15 cellular contexts compared by ENCODE assay signal in the genomic region with DNA sequence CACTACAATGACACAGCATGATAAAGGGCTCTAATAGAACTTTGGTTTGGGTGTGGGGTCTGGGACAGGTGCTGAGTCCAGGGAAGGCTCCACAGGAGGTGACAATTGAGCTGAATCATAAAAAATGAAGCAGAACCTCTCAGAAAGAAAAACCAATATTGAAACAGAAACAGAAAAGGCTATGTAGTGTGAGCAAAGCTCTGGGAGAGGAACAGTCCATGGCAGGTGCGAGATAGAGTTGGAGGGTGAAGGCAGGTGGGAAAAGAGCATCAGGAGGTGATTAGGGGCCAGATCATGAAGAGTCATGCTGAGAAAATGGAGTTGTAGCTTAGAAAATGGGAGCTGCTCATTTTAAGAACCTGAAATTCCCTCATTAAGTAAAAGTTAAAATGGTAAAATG.
DNase-seq lines count a peak whose midpoint lies in the region; ATAC-seq and TF ChIP-seq lines count a peak whose summit lies in the region.
"Had no signal": no experiment of that assay in that cellular context is flagged by ENCODE, and none has a peak within 500 bp of the region (broad histone marks: within the 10 kb centered on the region; RNA-seq: fewer than 3 reads in every experiment).

No MANE protein-coding gene starts in this region.

- no peaks in the 10 kb centered on the region for H3K4me1 ChIP-seq in thyroid gland
- H3K4me1 ChIP-seq: prostate gland, SJSA1 had no signal

- H3K4me1 Mint-ChIP-seq in brain: peaks cover 30% of the 10 kb centered on the region
- H3K4me1 Mint-ChIP-seq in HFFc6 (ENCODE audit: low read depth): peaks cover 45% of the 10 kb centered on the region
- H3K4me1 Mint-ChIP-seq: GM23338 had no signal

- TF ChIP-seq POLR2A in thyroid gland (IDR thresholded peaks at IDR 0.05): no peak

- H3K36me3 Mint-ChIP-seq in brain (no peaks in the 10 kb centered on the region), HFFc6 (ENCODE audit: low read depth) (no peaks in the 10 kb centered on the region)
- H3K36me3 Mint-ChIP-seq: CD8-positive, alpha-beta T cell had no signal

- TF ChIP-seq CTCF in brain (conservative IDR thresholded peaks at IDR 0.05) (no peak), HFFc6 (IDR thresholded peaks at IDR 0.05) (no peak), thyroid gland (IDR thresholded peaks at IDR 0.05) (no peak)

- H3K27me3 ChIP-seq in thyroid gland: no peaks in the 10 kb centered on the region
- H3K27me3 ChIP-seq in H7 (ENCODE audit: control insufficient read depth, insufficient read depth, low read length): no peaks in the 10 kb centered on the region
- H3K27me3 ChIP-seq: SJSA1 had no signal

- H3K27me3 Mint-ChIP-seq in brain (no peaks in the 10 kb centered on the region), HFFc6 (ENCODE audit: insufficient read depth) (peaks cover 13% of the 10 kb centered on the region)

- H3K27ac Mint-ChIP-seq in brain (peak overlapping the region in 3 of 5 experiments; percentile 0 to 63 (median 5)), HFFc6 (no peak overlapping the region)
- H3K27ac Mint-ChIP-seq: CD8-positive, alpha-beta T cell; GM23338 had no signal

- H3K9me3 ChIP-seq in thyroid gland: no peaks in the 10 kb centered on the region
- H3K9me3 ChIP-seq: prostate gland, SJSA1 had no signal

- DNase-seq in NCI-H1417 (lab: John Stamatoyannopoulos, UW) (peak; percentile 47 to 84 (median 62)), HFFc6 (no peak), hypothalamus (lab: John Stamatoyannopoulos, UW) (no peak), thyroid gland (no peak), H7 (no peak)
- DNase-seq: CD8-positive, alpha-beta T cell; stimulated activated CD4-positive, alpha-beta T cell treated with anti-CD3 and anti-CD28 coated beads, Interleukin-1b, Interleukin-23, amount 100 ng/mL, for 48 hours; stimulated activated naive CD4-positive, alpha-beta T cell treated with Interleukin-2 at 50 U/mL for 16 hours; WERI-Rb-1 had no signal

- H3K4me3 Mint-ChIP-seq in brain: peak overlapping the region in 1 of 5 experiments; percentile 37
- H3K4me3 Mint-ChIP-seq in HFFc6: no peak overlapping the region
- H3K4me3 Mint-ChIP-seq: CD8-positive, alpha-beta T cell; GM23338 had no signal

- H3K36me3 ChIP-seq in thyroid gland (no peaks in the 10 kb centered on the region), H7 (replicated peaks; ENCODE audit: control insufficient read depth, insufficient read depth, low read length) (no peaks in the 10 kb centered on the region)
- H3K36me3 ChIP-seq: prostate gland, SJSA1, WERI-Rb-1 had no signal

- H3K9me3 Mint-ChIP-seq in brain (peaks cover 0 to 2% (median 0%) of the 10 kb centered on the region in 5 experiments), HFFc6 (no peaks in the 10 kb centered on the region)
- H3K9me3 Mint-ChIP-seq: GM23338 had no signal

- ATAC-seq in GM19324 (IDR thresholded peaks at IDR 0.05; ENCODE audit: low FRiP score, unreplicated experiment) (peak; percentile 52), HG02852 (IDR thresholded peaks at IDR 0.05; ENCODE audit: unreplicated experiment) (peak; percentile 63)
- ATAC-seq: CD8-positive, alpha-beta T cell; GM23338 had no signal

- intact Hi-C loops in thyroid gland (cut with DNase I): no loop called here

- 89 to 91% methylated on average over 1 of the region's 1 CpG for WGBS in thyroid gland, 2 donors

- H3K4me3 ChIP-seq in thyroid gland (replicated peaks in 1 of 3) (no peak overlapping the region), H7 (ENCODE audit: insufficient read depth, low read depth, low read length) (no peak overlapping the region)
- H3K4me3 ChIP-seq: GM23338, prostate gland, SJSA1 had no signal

- H3K27ac ChIP-seq in thyroid gland: no peak overlapping the region
- H3K27ac ChIP-seq: prostate gland, SJSA1, WERI-Rb-1 had no signal

Comparison
In these comparisons a context has a peak if more than half of its experiments do, and no peak if none do; other contexts are left out.
1. DNase-seq: peak in NCI-H1417 (3 of 3); none in HFFc6 (single experiment), hypothalamus (0 of 51), thyroid gland (0 of 2) and H7 (single experiment).